Comparison of ENCODE assay signal across 9 cellular contexts in the genomic region with DNA sequence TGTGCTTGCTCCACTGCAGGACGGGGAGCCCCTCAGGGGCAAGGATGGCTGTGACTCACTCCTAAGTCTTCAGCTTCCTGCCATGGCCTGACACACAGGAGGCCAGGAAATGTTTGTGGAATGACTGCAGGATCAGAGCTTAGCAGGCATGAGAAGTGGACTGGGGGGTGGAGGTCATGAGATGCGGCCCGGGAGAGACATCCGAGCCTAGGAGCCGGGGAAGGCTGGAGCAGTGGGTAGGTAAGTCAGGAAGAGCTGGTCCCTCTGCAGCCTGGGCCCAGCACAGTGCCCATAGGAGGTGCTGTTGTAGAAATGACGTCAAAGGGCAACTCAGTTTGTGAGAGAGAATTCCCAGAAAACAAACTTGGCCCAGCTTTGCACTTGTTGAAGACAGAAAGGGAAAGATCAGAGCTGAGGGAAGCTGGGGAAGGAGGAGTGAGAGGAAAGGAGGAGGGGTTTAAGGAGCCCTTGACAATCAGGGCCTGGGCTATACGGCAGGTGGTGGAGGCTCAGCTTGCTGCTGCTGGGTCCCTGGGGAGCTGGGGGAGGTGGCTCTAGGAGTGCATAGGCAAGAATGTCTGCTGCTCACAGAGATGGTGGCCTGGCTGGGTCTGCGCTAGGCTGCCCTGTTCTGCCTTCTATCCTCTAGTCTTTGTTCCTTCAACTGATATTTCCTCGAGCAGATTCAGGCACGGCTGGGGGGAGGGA. TPM values are rescaled to one million over a fixed set of nuclear protein-coding genes. Genes with fewer than 3 reads are reported as not detected.
DNase-seq lines count a peak whose midpoint lies in the region; ATAC-seq, FAIRE-seq and TF ChIP-seq lines count a peak whose summit lies in the region.
"Had no signal": no experiment of that assay in that cellular context is flagged by ENCODE, and none has a peak within 500 bp of the region (broad histone marks: within the 10 kb centered on the region; RNA-seq: fewer than 3 reads in every experiment).

No MANE protein-coding gene starts in this region.

- peaks cover 12 to 45% of the 10 kb centered on the region in 2 experiments for H3K36me3 ChIP-seq in mesenchymal stem cell (ENCODE audit: control insufficient read depth in 1 of 2, insufficient read depth in 2 of 2, low read depth in 1 of 2, low read length in 2 of 2)

- no peak for ATAC-seq in HG03108 (IDR thresholded peaks at IDR 0.05; ENCODE audit: unreplicated experiment)

- H3K4me3 ChIP-seq in astrocyte of the cerebellum (ENCODE audit: low read depth, low read length) (no peak overlapping the region), mesenchymal stem cell (ENCODE audit: insufficient read depth in 1 of 2, low read depth in 1 of 2, low read length in 2 of 2) (peak overlapping the region in 1 of 2 experiments; percentile 17)

- peak overlapping the region; percentile 47 for H2AK5ac ChIP-seq in mesenchymal stem cell (ENCODE audit: low read length, severe bottlenecking)

- H4K91ac ChIP-seq in mesenchymal stem cell (ENCODE audit: low read length) = peak overlapping the region; percentile 48

- WGBS in mesenchymal stem cell = 10% methylated on average over 9 of the region's 10 CpGs

- in situ Hi-C loops in astrocyte of the cerebellum (cut with HindIII; ENCODE audit: low sequenced_read_pairs) = no loop called here

- H3K18ac ChIP-seq in mesenchymal stem cell (ENCODE audit: low read depth in 1 of 2, low read length in 2 of 2) = peak overlapping the region; percentile 69 to 71

- peak overlapping the region in 1 of 2 experiments; percentile 30 for H3K14ac ChIP-seq in mesenchymal stem cell (ENCODE audit: low read length in 2 of 2)

- H2BK12ac ChIP-seq in mesenchymal stem cell (ENCODE audit: low read length in 2 of 2) = peak overlapping the region; percentile 69 to 85

- no peaks in the 10 kb centered on the region for H3K9me3 ChIP-seq in mesenchymal stem cell (ENCODE audit: control insufficient read depth, low read length)

- TF ChIP-seq CTCF in astrocyte of the cerebellum (IDR thresholded peaks at IDR 0.05; ENCODE audit: low read depth, low read length, missing control alignments) = peak; percentile 37

- peak overlapping the region; percentile 92 for H3K27ac ChIP-seq in mesenchymal stem cell (ENCODE audit: low read length, poor library complexity, severe bottlenecking)
- H3K27ac ChIP-seq: 22Rv1 had no signal

- H3K9ac ChIP-seq in mesenchymal stem cell (ENCODE audit: low read length) = peak overlapping the region; percentile 87

- H3K4me1 ChIP-seq in mesenchymal stem cell (ENCODE audit: control insufficient read depth, insufficient read depth, low read depth, low read length) = peaks cover 36% of the 10 kb centered on the region

- peak overlapping the region; percentile 4 for H2BK120ac ChIP-seq in mesenchymal stem cell (ENCODE audit: low read depth, low read length)

- H3K23ac ChIP-seq in mesenchymal stem cell (ENCODE audit: low read length in 2 of 2) = peak overlapping the region in 1 of 2 experiments; percentile 40

- no peak overlapping the region for H3K4me2 ChIP-seq in mesenchymal stem cell (ENCODE audit: low read length, poor library complexity, severe bottlenecking)

- peak overlapping the region; percentile 45 for H2BK5ac ChIP-seq in mesenchymal stem cell (ENCODE audit: low read depth, low read length, poor library complexity, severe bottlenecking)

- FAIRE-seq in H54 (lab: Jason Lieb, UNC) = peak; percentile 85

- peak overlapping the region; percentile 49 to 74 for H3K4ac ChIP-seq in mesenchymal stem cell (ENCODE audit: low read depth in 1 of 2, low read length in 2 of 2)

- peak overlapping the region; percentile 1 for H2BK15ac ChIP-seq in mesenchymal stem cell (ENCODE audit: low read depth, poor library complexity, severe bottlenecking)

- H4K8ac ChIP-seq in mesenchymal stem cell (ENCODE audit: low read length) = peak overlapping the region; percentile 86

- H3K79me1 ChIP-seq in mesenchymal stem cell (replicated peaks; ENCODE audit: low read length, poor library complexity, severe bottlenecking) = peaks cover 2% of the 10 kb centered on the region

- H2AFZ ChIP-seq in mesenchymal stem cell (ENCODE audit: low read depth, low read length) = peak overlapping the region; percentile 8

- H3K27me3 ChIP-seq in mesenchymal stem cell (ENCODE audit: control insufficient read depth in 1 of 2, insufficient read depth in 1 of 2, low read length in 2 of 2) = no peaks in the 10 kb centered on the region

- peak; percentile 15; the same call in 1 of the 2 replicates for TF ChIP-seq POLR2A in H54 (IDR thresholded peaks at IDR 0.05; ENCODE audit: low read depth, low read length)

- DNase-seq in NCI-H1417 (lab: John Stamatoyannopoulos, UW) (peak; percentile 15 to 92 (median 65)), NCI-H1417 treated with DMSO at 0.1 percent for 48 hours (lab: John Stamatoyannopoulos, UW) (no peak), H54 (ENCODE audit: insufficient read length, low spot score) (peak; percentile 99), NCI-H2107 treated with DMSO at 0.1 percent for 48 hours (lab: John Stamatoyannopoulos, UW; ENCODE audit: unreplicated experiment) (peak; percentile 92), astrocyte of the cerebellum (ENCODE audit: low read depth) (peak; percentile 71), mesenchymal stem cell (peak; percentile 98), NCI-H748 treated with DMSO at 0.1 percent for 48 hours (lab: John Stamatoyannopoulos, UW) (no peak)

RNA-seq across cellular contexts. Expression of gene POU2F2, which starts 18.5 kb away (rescaled TPM):
- 10.3 TPM for polyA plus RNA-seq in mesenchymal stem cell (2013, experiment 1 of 2)
- polyA plus RNA-seq in mesenchymal stem cell (2013, experiment 2 of 2) = 9.3 TPM

RNA-seq across cellular contexts. Expression of gene ZNF574, which starts 37.8 kb away (rescaled TPM):
- 6.0 TPM for polyA plus RNA-seq in mesenchymal stem cell (2013, experiment 1 of 2)
- polyA plus RNA-seq in mesenchymal stem cell (2013, experiment 2 of 2) = 6.3 TPM

RNA-seq across cellular contexts. Expression of gene GRIK5, which starts 43.8 kb away (rescaled TPM):
- 0.12 TPM for polyA plus RNA-seq in mesenchymal stem cell (2013, experiment 1 of 2)
- 0.07 TPM for polyA plus RNA-seq in mesenchymal stem cell (2013, experiment 2 of 2)

Comparison
In these comparisons a context has a peak if more than half of its experiments do, and no peak if none do; other contexts are left out.
1. DNase-seq: peak in NCI-H1417 (3 of 3), H54 (single experiment), NCI-H2107 treated with DMSO at 0.1 percent for 48 hours (single experiment), astrocyte of the cerebellum (single experiment) and mesenchymal stem cell (single experiment); none in NCI-H1417 treated with DMSO at 0.1 percent for 48 hours (single experiment) and NCI-H748 treated with DMSO at 0.1 percent for 48 hours (single experiment).